8 cellular contexts compared by ENCODE assay signal in the genomic region with DNA sequence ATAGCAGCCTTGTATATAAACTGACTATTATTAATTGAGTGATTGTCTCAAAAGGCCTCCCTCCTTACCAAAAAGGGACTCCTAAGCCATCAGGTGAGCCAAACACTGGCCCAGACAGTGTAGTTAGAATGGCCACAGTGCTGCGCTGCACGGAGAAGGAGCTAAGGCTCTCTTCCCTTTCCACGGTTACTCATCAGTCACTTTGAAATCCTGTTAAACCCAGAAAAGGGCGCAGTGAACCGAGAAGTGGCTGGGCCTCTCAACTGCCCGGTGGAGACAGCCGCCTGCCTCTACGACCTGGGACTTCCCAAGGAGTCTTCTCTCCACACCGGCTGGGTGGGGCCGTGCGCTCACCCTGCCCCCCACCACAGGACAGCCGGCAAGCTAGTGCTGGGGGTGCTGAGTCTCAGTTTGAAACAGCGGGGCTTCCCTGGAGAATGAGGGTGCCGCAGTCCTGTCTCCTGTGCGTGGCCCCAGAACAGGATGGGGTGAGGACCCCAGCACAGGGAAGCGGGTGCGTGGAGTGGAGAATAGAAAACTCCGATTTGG. TPM values are rescaled to one million over a fixed set of nuclear protein-coding genes. Genes with fewer than 3 reads are reported as not detected.
DNase-seq lines count a peak whose midpoint lies in the region; ATAC-seq and TF ChIP-seq lines count a peak whose summit lies in the region.

No MANE protein-coding gene starts in this region.

- peaks cover 13 to 28% of the 10 kb centered on the region in 2 experiments for H3K36me3 ChIP-seq in mesenchymal stem cell (ENCODE audit: control insufficient read depth in 1 of 2, insufficient read depth in 2 of 2, low read depth in 1 of 2, low read length in 2 of 2)

- peak overlapping the region; percentile 72 to 95 (median 88) for H3K27ac ChIP-seq in dorsolateral prefrontal cortex
- H3K27ac ChIP-seq in mesenchymal stem cell (ENCODE audit: low read length, poor library complexity, severe bottlenecking) = peak overlapping the region; percentile 97
- peak overlapping the region; percentile 83 for H3K27ac ChIP-seq in substantia nigra (ENCODE audit: low read depth, low read length, poor library complexity, severe bottlenecking)

- no peak overlapping the region for H2BK15ac ChIP-seq in mesenchymal stem cell (ENCODE audit: low read depth, poor library complexity, severe bottlenecking)

- peak overlapping the region; percentile 63 to 65 for H2BK12ac ChIP-seq in mesenchymal stem cell (ENCODE audit: low read length in 2 of 2)

- no peaks in the 10 kb centered on the region for H3K9me3 ChIP-seq in mesenchymal stem cell (ENCODE audit: control insufficient read depth, low read length)

- H3K27me3 ChIP-seq in dorsolateral prefrontal cortex (no peaks in the 10 kb centered on the region), mesenchymal stem cell (ENCODE audit: control insufficient read depth in 1 of 2, insufficient read depth in 1 of 2, low read length in 2 of 2) (no peaks in the 10 kb centered on the region)

- no peak overlapping the region for H2AK5ac ChIP-seq in mesenchymal stem cell (ENCODE audit: low read length, severe bottlenecking)

- no peak for TF ChIP-seq CTCF in dorsolateral prefrontal cortex (IDR thresholded peaks at IDR 0.05 in 54 of 56, conservative IDR thresholded peaks at IDR 0.05 in 2 of 56; ENCODE audit: low read depth in 1 of 56, partially characterized antibody in 56 of 56)

- H3K4ac ChIP-seq in mesenchymal stem cell (ENCODE audit: low read depth in 1 of 2, low read length in 2 of 2) = peak overlapping the region; percentile 99

- peaks cover 9% of the 10 kb centered on the region for H3K4me1 ChIP-seq in mesenchymal stem cell (ENCODE audit: control insufficient read depth, insufficient read depth, low read depth, low read length)

- H3K4me2 ChIP-seq in mesenchymal stem cell (ENCODE audit: low read length, poor library complexity, severe bottlenecking) = peak overlapping the region; percentile 78

- H3K9ac ChIP-seq in mesenchymal stem cell (ENCODE audit: low read length) = peak overlapping the region; percentile 89

- DNase-seq in activated T-cell treated with anti-CD3 and anti-CD28 coated beads for 1 hour (ENCODE audit: low read depth) (peak; percentile 39), SW480 (ENCODE audit: low spot score) (peak; percentile 64), dorsolateral prefrontal cortex (peak in 3 of 10 donors; percentile 31 to 54 (median 44)), mesenchymal stem cell (peak; percentile 55), substantia nigra (lab: John Stamatoyannopoulos, UW) (peak in 14 of 49 donors; percentile 21 to 58 (median 43)), OCI-M2 (lab: John Stamatoyannopoulos, UW; ENCODE audit: unreplicated experiment) (no peak)
- DNase-seq in activated T-cell treated with anti-CD3 and anti-CD28 coated beads, Interleukin-2, amount 50 U/mL, for 1 hour = no peak

- no peak overlapping the region for H4K8ac ChIP-seq in mesenchymal stem cell (ENCODE audit: low read length)

- no peak overlapping the region for H2AFZ ChIP-seq in mesenchymal stem cell (ENCODE audit: low read depth, low read length)

- H3K18ac ChIP-seq in mesenchymal stem cell (ENCODE audit: low read depth in 1 of 2, low read length in 2 of 2) = peak overlapping the region; percentile 87 to 98

- peak overlapping the region; percentile 83 to 100 for H3K23ac ChIP-seq in mesenchymal stem cell (ENCODE audit: low read length in 2 of 2)

- peak; percentile 30 for ATAC-seq in HG03442 (IDR thresholded peaks at IDR 0.05; ENCODE audit: unreplicated experiment)

- intact Hi-C loops in dorsolateral prefrontal cortex (cut with DNase I) = loop anchor here (2.0 to 5.0 kb wide), 4 partner anchors 44 to 86 kb away; no protein-coding TSS in a partner anchor

- H3K4me3 ChIP-seq in dorsolateral prefrontal cortex (peak overlapping the region; percentile 55 to 99 (median 89)), mesenchymal stem cell (ENCODE audit: insufficient read depth in 1 of 2, low read depth in 1 of 2, low read length in 2 of 2) (peak overlapping the region; percentile 74 to 93)

- H4K91ac ChIP-seq in mesenchymal stem cell (ENCODE audit: low read length) = peak overlapping the region; percentile 97

- peak overlapping the region in 1 of 2 experiments; percentile 98 for H3K14ac ChIP-seq in mesenchymal stem cell (ENCODE audit: low read length in 2 of 2)

- 0% methylated on average over 18 of the region's 18 CpGs for WGBS in mesenchymal stem cell

- peak overlapping the region; percentile 98 for H2BK120ac ChIP-seq in mesenchymal stem cell (ENCODE audit: low read depth, low read length)

- H2BK5ac ChIP-seq in mesenchymal stem cell (ENCODE audit: low read depth, low read length, poor library complexity, severe bottlenecking) = peak overlapping the region; percentile 93

- H3K79me1 ChIP-seq in mesenchymal stem cell (replicated peaks; ENCODE audit: low read length, poor library complexity, severe bottlenecking) = no peaks in the 10 kb centered on the region

RNA-seq across cellular contexts. Expression of a gene that starts 1.3 kb away (rescaled TPM):
- 100 to 1,000 TPM in 119 of 120 experiments, 10 to 100 TPM in 1; 95.7 to 282 (median 162) TPM for total RNA-seq in dorsolateral prefrontal cortex
- 369 TPM for polyA plus RNA-seq in mesenchymal stem cell (2013, experiment 1 of 2)
- polyA plus RNA-seq in mesenchymal stem cell (2013, experiment 2 of 2) = 336 TPM

Comparison
In these comparisons a context has a peak if more than half of its experiments do, and no peak if none do; other contexts are left out.
1. DNase-seq: peak in activated T-cell treated with anti-CD3 and anti-CD28 coated beads for 1 hour (single experiment), SW480 (single experiment) and mesenchymal stem cell (single experiment); none in activated T-cell treated with anti-CD3 and anti-CD28 coated beads, Interleukin-2, amount 50 U/mL, for 1 hour (single experiment) and OCI-M2 (single experiment).
2. Peak in every context shown above with its lines, with median percentiles within 50 percentile points of each other: H3K27ac ChIP-seq.